ENCODE assay signal across 27 cellular contexts in the genomic region with DNA sequence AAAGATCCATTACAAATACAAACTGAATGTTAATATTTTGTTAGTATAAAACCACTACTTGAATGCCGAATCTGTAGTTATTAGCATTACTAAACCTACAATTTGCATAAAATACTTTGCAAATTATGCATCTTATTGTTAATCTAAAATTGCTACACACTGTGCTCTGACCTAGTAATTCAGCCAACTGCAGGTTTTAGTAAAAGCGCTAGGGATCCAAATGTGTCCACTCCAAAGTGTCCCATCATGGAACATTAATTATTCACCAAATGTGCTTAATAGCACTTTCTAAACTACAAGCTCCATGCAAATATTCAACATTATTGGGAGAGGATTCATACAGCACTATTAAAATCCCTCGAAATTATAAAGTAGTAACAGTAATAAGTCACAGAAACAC.
"Had no signal": no experiment of that assay in that cellular context is flagged by ENCODE, and none has a peak within 500 bp of the region (broad histone marks: within the 10 kb centered on the region; RNA-seq: fewer than 3 reads in every experiment).

No MANE protein-coding gene starts in this region.

- H3K9me3 ChIP-seq: body of pancreas had no signal

- H3K36me3 Mint-ChIP-seq: activated CD4-positive, alpha-beta memory T cell treated with anti-CD3 and anti-CD28 coated beads for 36 hours; activated naive CD4-positive, alpha-beta T cell treated with anti-CD3 and anti-CD28 coated beads, Interleukin-2, amount 10 ng/mL, durations not matched to agents 7 days and 5 days; activated naive CD4-positive, alpha-beta T cell treated with anti-CD3 and anti-CD28 coated beads, Interleukin-2, amount 50 U/mL, for 72 hours; activated naive CD8-positive, alpha-beta T cell treated with anti-CD3 and anti-CD28 coated beads, Interleukin-2, amount 10 ng/mL, durations not matched to agents 7 days and 5 days had no signal

- H3K27me3 Mint-ChIP-seq: activated CD4-positive, alpha-beta memory T cell treated with anti-CD3 and anti-CD28 coated beads for 36 hours; activated CD4-positive, alpha-beta T cell treated with anti-CD3 and anti-CD28 coated beads for 36 hours; activated CD4-positive, alpha-beta T cell treated with anti-CD3 and anti-CD28 coated beads, Interleukin-2, amount 10 ng/mL, durations not matched to agents 24 days and 14 days; activated naive CD4-positive, alpha-beta T cell treated with anti-CD3 and anti-CD28 coated beads, Interleukin-2, amount 10 ng/mL, durations not matched to agents 7 days and 5 days; activated naive CD8-positive, alpha-beta T cell treated with anti-CD3 and anti-CD28 coated beads, Interleukin-2, amount 10 ng/mL, durations not matched to agents 7 days and 5 days; dendritic cell treated with granulocyte-macrophage colony-stimulating factor and Interleukin-4, amounts not matched to agents 40 ng/mL and 50 ng/mL, for 4 days; T-helper 17 cell had no signal

- H3K27ac ChIP-seq: body of pancreas, coronary artery had no signal

- DNase-seq: activated CD4-positive, alpha-beta memory T cell treated with anti-CD3 and anti-CD28 coated beads for 36 hours; activated CD4-positive, alpha-beta T cell treated with anti-CD3 and anti-CD28 coated beads for 36 hours; activated CD4-positive, alpha-beta T cell treated with anti-CD3 and anti-CD28 coated beads, Interleukin-2, amount 10 ng/mL, durations not matched to agents 24 days and 14 days; activated CD4-positive, CD25-positive, alpha-beta regulatory T cell; activated CD4-positive, CD25-positive, alpha-beta regulatory T cell treated with anti-CD3 and anti-CD28 coated beads, Interleukin-2, amount 50 U/mL, for 72 hours; activated CD8-positive, alpha-beta memory T cell treated with anti-CD3 and anti-CD28 coated beads, Interleukin-2, amount 50 U/mL, for 48 hours; activated CD8-positive, alpha-beta T cell treated with anti-CD3 and anti-CD28 coated beads, Interleukin-2, amount 10 ng/mL, durations not matched to agents 7 days and 5 days; activated gamma-delta T cell; activated naive CD4-positive, alpha-beta T cell; activated naive CD4-positive, alpha-beta T cell treated with anti-CD3 and anti-CD28 coated beads, Interleukin-2, amount 10 ng/mL, durations not matched to agents 7 days and 5 days; activated naive CD8-positive, alpha-beta T cell treated with anti-CD3 and anti-CD28 coated beads, Interleukin-2, amount 10 ng/mL, durations not matched to agents 7 days and 5 days; activated T-cell treated with anti-CD3 and anti-CD28 coated beads for 4 hours; activated T-cell treated with anti-CD3 and anti-CD28 coated beads, Interleukin-2, amount 50 U/mL, for 4 hours; body of pancreas; dorsolateral prefrontal cortex; effector memory CD4-positive, alpha-beta T cell; endodermal cell; foreskin fibroblast; head of caudate nucleus; T-helper 1 cell; T-helper 17 cell; T1000 had no signal

- ATAC-seq: activated CD4-positive, alpha-beta T cell treated with anti-CD3 and anti-CD28 coated beads for 36 hours; activated CD8-positive, alpha-beta T cell treated with anti-CD3 and anti-CD28 coated beads, Interleukin-2, amount 10 ng/mL, durations not matched to agents 7 days and 5 days; activated naive CD4-positive, alpha-beta T cell treated with anti-CD3 and anti-CD28 coated beads, Interleukin-2, amount 50 U/mL, for 72 hours; activated T-cell treated with anti-CD3 and anti-CD28 coated beads, Interleukin-2, amount 50 U/mL, for 4 hours; body of pancreas; esophagus mucosa; T-helper 17 cell had no signal

- H3K4me3 Mint-ChIP-seq: activated CD4-positive, alpha-beta memory T cell treated with anti-CD3 and anti-CD28 coated beads for 36 hours; activated CD4-positive, alpha-beta T cell treated with anti-CD3 and anti-CD28 coated beads for 36 hours; activated CD4-positive, alpha-beta T cell treated with anti-CD3 and anti-CD28 coated beads, Interleukin-2, amount 10 ng/mL, durations not matched to agents 24 days and 14 days; activated CD8-positive, alpha-beta T cell treated with anti-CD3 and anti-CD28 coated beads, Interleukin-2, amount 10 ng/mL, durations not matched to agents 7 days and 5 days; activated naive CD4-positive, alpha-beta T cell treated with anti-CD3 and anti-CD28 coated beads, Interleukin-2, amount 10 ng/mL, durations not matched to agents 7 days and 5 days; activated naive CD8-positive, alpha-beta T cell treated with anti-CD3 and anti-CD28 coated beads, Interleukin-2, amount 10 ng/mL, durations not matched to agents 7 days and 5 days; activated T-cell treated with anti-CD3 and anti-CD28 coated beads, Interleukin-2, amount 50 U/mL, for 4 hours; dendritic cell treated with granulocyte-macrophage colony-stimulating factor and Interleukin-4, amounts not matched to agents 40 ng/mL and 50 ng/mL, for 4 days; endodermal cell; T-helper 17 cell; T-helper 2 cell treated with Interferon-gamma antibody and Interleukin-4, amounts not matched to agents 5 μg/mL and 100 μg/mL, for 36 hours had no signal

- H3K4me3 ChIP-seq: body of pancreas, coronary artery had no signal

- H3K27me3 ChIP-seq: body of pancreas, dorsolateral prefrontal cortex had no signal

- H3K9me3 Mint-ChIP-seq: activated CD4-positive, alpha-beta memory T cell treated with anti-CD3 and anti-CD28 coated beads for 36 hours; activated CD4-positive, alpha-beta T cell treated with anti-CD3 and anti-CD28 coated beads, Interleukin-2, amount 10 ng/mL, durations not matched to agents 24 days and 14 days; activated naive CD4-positive, alpha-beta T cell treated with anti-CD3 and anti-CD28 coated beads, Interleukin-2, amount 10 ng/mL, durations not matched to agents 7 days and 5 days; activated naive CD4-positive, alpha-beta T cell treated with anti-CD3 and anti-CD28 coated beads, Interleukin-2, amount 50 U/mL, for 72 hours; activated naive CD8-positive, alpha-beta T cell treated with anti-CD3 and anti-CD28 coated beads, Interleukin-2, amount 10 ng/mL, durations not matched to agents 7 days and 5 days; activated T-cell treated with anti-CD3 and anti-CD28 coated beads, Interleukin-2, amount 50 U/mL, for 4 hours; dendritic cell treated with granulocyte-macrophage colony-stimulating factor and Interleukin-4, amounts not matched to agents 40 ng/mL and 50 ng/mL, for 4 days; endodermal cell; T-helper 2 cell treated with Interferon-gamma antibody and Interleukin-4, amounts not matched to agents 5 μg/mL and 100 μg/mL, for 36 hours had no signal

- H3K27ac Mint-ChIP-seq: activated CD4-positive, alpha-beta memory T cell treated with anti-CD3 and anti-CD28 coated beads for 36 hours; activated CD4-positive, alpha-beta T cell treated with anti-CD3 and anti-CD28 coated beads for 36 hours; activated CD4-positive, alpha-beta T cell treated with anti-CD3 and anti-CD28 coated beads, Interleukin-2, amount 10 ng/mL, durations not matched to agents 24 days and 14 days; activated CD8-positive, alpha-beta T cell treated with anti-CD3 and anti-CD28 coated beads, Interleukin-2, amount 10 ng/mL, durations not matched to agents 7 days and 5 days; activated naive CD4-positive, alpha-beta T cell treated with anti-CD3 and anti-CD28 coated beads, Interleukin-2, amount 10 ng/mL, durations not matched to agents 7 days and 5 days; activated naive CD4-positive, alpha-beta T cell treated with anti-CD3 and anti-CD28 coated beads, Interleukin-2, amount 50 U/mL, for 72 hours; activated naive CD8-positive, alpha-beta T cell treated with anti-CD3 and anti-CD28 coated beads, Interleukin-2, amount 10 ng/mL, durations not matched to agents 7 days and 5 days; dendritic cell treated with granulocyte-macrophage colony-stimulating factor and Interleukin-4, amounts not matched to agents 40 ng/mL and 50 ng/mL, for 4 days; endodermal cell; T-helper 17 cell; T-helper 2 cell treated with Interferon-gamma antibody and Interleukin-4, amounts not matched to agents 5 μg/mL and 100 μg/mL, for 36 hours had no signal
